9 cellular contexts compared by ENCODE assay signal in genomic region chr20:37519508-37520416, GRCh38. TPM values are rescaled to one million over a fixed set of nuclear protein-coding genes. Genes with fewer than 3 reads are reported as not detected.
A peak's percentile ranks its signal among the peaks of the same experiment; 100 is the strongest.
DNase-seq lines count a peak whose midpoint lies in the region; ATAC-seq and TF ChIP-seq lines count a peak whose summit lies in the region.
"Had no signal": no experiment of that assay in that cellular context is flagged by ENCODE, and none has a peak within 500 bp of the region (broad histone marks: within the 10 kb centered on the region; RNA-seq: fewer than 3 reads in every experiment).

No MANE protein-coding gene starts in this region.

- intact Hi-C loops in aorta (cut with DNase I): loop anchor here in 1 of 2 donors (5.0 kb wide), 1 partner anchor 117 kb away; no protein-coding TSS in a partner anchor

- H3K27ac ChIP-seq in muscle layer of duodenum (ENCODE audit: low read length) (peak overlapping the region; percentile 62), aorta (ENCODE audit: low read depth in 1 of 2, low read length in 2 of 2) (no peak overlapping the region)

- in situ Hi-C loops in astrocyte of the spinal cord (cut with HindIII; ENCODE audit: low sequenced_read_pairs) (no loop called here), GM13977 (cut with MboI; ENCODE audit: low pct_unique_long_range_greater_than_20kb, low sequenced_read_pairs, unreplicated experiment) (loop anchor here (10.0 kb wide), 1 partner anchor 115 kb away; no protein-coding TSS in a partner anchor)

- WGBS in aorta, 2 donors: 84 to 85% methylated on average over 39 of the region's 39 CpGs

- no peaks in the 10 kb centered on the region for H3K9me3 Mint-ChIP-seq in stimulated activated naive CD8-positive, alpha-beta T cell treated with anti-CD3 and anti-CD28 coated beads, Interleukin-15, amount 100 ng/mL, for 72 hours

- ATAC-seq in aorta (ENCODE audit: low FRiP score): no peak
- no peak for ATAC-seq in stimulated activated naive CD8-positive, alpha-beta T cell treated with anti-CD3 and anti-CD28 coated beads, Interleukin-15, amount 100 ng/mL, for 72 hours

- H3K36me3 ChIP-seq in muscle layer of duodenum (ENCODE audit: control insufficient read depth in 1 of 2, insufficient read depth in 2 of 2, low read length in 2 of 2) (peaks cover 0 to 13% of the 10 kb centered on the region in 2 donors), aorta (ENCODE audit: control insufficient read depth in 1 of 2, insufficient read depth in 2 of 2, low read length in 1 of 2) (no peaks in the 10 kb centered on the region)

- H3K4me3 Mint-ChIP-seq in stimulated activated naive CD8-positive, alpha-beta T cell treated with anti-CD3 and anti-CD28 coated beads, Interleukin-15, amount 100 ng/mL, for 72 hours: peak overlapping the region in 1 of 2 donors; percentile 86

- H3K4me1 ChIP-seq in muscle layer of duodenum (ENCODE audit: control insufficient read depth in 1 of 2, insufficient read depth in 2 of 2, low read length in 2 of 2) (peaks cover 4 to 78% of the 10 kb centered on the region in 2 donors), aorta (ENCODE audit: control insufficient read depth in 1 of 2, insufficient read depth in 2 of 2, low read length in 2 of 2) (no peaks in the 10 kb centered on the region)

- no peak overlapping the region for H3K4me3 ChIP-seq in astrocyte of the spinal cord (ENCODE audit: low read depth, low read length)
- peak overlapping the region in 1 of 2 donors; percentile 25 for H3K4me3 ChIP-seq in muscle layer of duodenum (ENCODE audit: low read depth in 1 of 2, low read length in 2 of 2)
- H3K4me3 ChIP-seq in aorta (ENCODE audit: low read length in 2 of 2): no peak overlapping the region

- TF ChIP-seq CTCF in astrocyte of the spinal cord (IDR thresholded peaks at IDR 0.05; ENCODE audit: low read depth, low read length): no peak
- TF ChIP-seq CTCF in GM13977 (IDR thresholded peaks at IDR 0.05; ENCODE audit: extremely low read depth, insufficient read depth, missing control alignments): no peak

- DNase-seq in DMS 273 treated with DMSO at 0.1 percent for 48 hours (lab: John Stamatoyannopoulos, UW): peak; percentile 74
- DNase-seq in NCI-H1436 (lab: John Stamatoyannopoulos, UW): peak; percentile 83
- DNase-seq in astrocyte of the spinal cord (ENCODE audit: low read depth, low spot score): peak; percentile 42
- no peak for DNase-seq in GM13977 (ENCODE audit: low spot score)
- DNase-seq in aorta: no peak
- no peak for DNase-seq in stimulated activated naive CD8-positive, alpha-beta T cell treated with anti-CD3 and anti-CD28 coated beads, Interleukin-15, amount 100 ng/mL, for 72 hours
- no peak for DNase-seq in T-helper 9 cell
- DNase-seq: KBM-7 had no signal

- peaks cover 48% of the 10 kb centered on the region for H3K4me1 Mint-ChIP-seq in stimulated activated naive CD8-positive, alpha-beta T cell treated with anti-CD3 and anti-CD28 coated beads, Interleukin-15, amount 100 ng/mL, for 72 hours

- peak overlapping the region in 1 of 2 donors; percentile 68 for H3K27ac Mint-ChIP-seq in stimulated activated naive CD8-positive, alpha-beta T cell treated with anti-CD3 and anti-CD28 coated beads, Interleukin-15, amount 100 ng/mL, for 72 hours

- H3K27me3 Mint-ChIP-seq in stimulated activated naive CD8-positive, alpha-beta T cell treated with anti-CD3 and anti-CD28 coated beads, Interleukin-15, amount 100 ng/mL, for 72 hours: no peaks in the 10 kb centered on the region

- H3K9me3 ChIP-seq in muscle layer of duodenum (ENCODE audit: control insufficient read depth in 1 of 2, low read length in 2 of 2): no peaks in the 10 kb centered on the region
- H3K9me3 ChIP-seq in aorta (ENCODE audit: control insufficient read depth, low read length): no peaks in the 10 kb centered on the region

- H3K27me3 ChIP-seq in muscle layer of duodenum (ENCODE audit: low read depth, low read length) (no peaks in the 10 kb centered on the region), aorta (ENCODE audit: control insufficient read depth in 1 of 2, insufficient read depth in 2 of 2, low read length in 1 of 2) (no peaks in the 10 kb centered on the region)

RNA-seq across cellular contexts. Expression of gene NNAT, which starts 1.3 kb away (rescaled TPM):
- total RNA-seq in aorta: 1 to 10 TPM in 1 of 2 donors, not detected in 1; 2.6 TPM
- under 1 TPM in 1 of 2 donors, not detected in 1; 0.38 TPM for polyA plus RNA-seq in aorta

RNA-seq across cellular contexts. Expression of gene BLCAP, which starts 7.9 kb away (rescaled TPM):
- total RNA-seq in aorta: 10 to 100 TPM; 46.9 to 68.7 TPM
- polyA plus RNA-seq in aorta: 10 to 100 TPM; 35.2 to 36.4 TPM

Comparison
In these comparisons a context has a peak if more than half of its experiments do, and no peak if none do; other contexts are left out.
1. DNase-seq: peak in DMS 273 treated with DMSO at 0.1 percent for 48 hours (single experiment), NCI-H1436 (single experiment) and astrocyte of the spinal cord (single experiment); none in GM13977 (single experiment), aorta (0 of 2), stimulated activated naive CD8-positive, alpha-beta T cell treated with anti-CD3 and anti-CD28 coated beads, Interleukin-15, amount 100 ng/mL, for 72 hours (0 of 2) and T-helper 9 cell (single experiment).